ENCODE assay signal across 2 cellular contexts in the genomic region with DNA sequence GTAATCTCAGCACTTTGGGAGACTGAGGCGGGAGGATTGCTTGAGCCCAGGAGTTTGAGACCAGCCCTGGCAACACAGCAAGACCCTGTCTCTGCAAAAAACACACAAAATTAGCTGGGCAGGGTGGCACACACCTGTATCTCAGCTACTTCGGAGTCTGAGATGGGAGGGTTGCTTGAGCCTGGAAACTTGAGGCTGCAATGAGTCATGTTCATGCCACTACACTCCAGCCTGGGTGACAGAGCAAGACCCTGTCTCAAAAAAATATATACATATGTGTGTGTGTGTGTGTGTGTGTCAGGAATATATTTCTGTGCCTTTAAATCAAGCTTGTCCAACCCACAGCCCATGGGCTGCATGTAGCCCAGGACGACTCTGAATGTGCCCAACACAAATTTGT.
TF ChIP-seq lines count a peak whose summit lies in the region.

No MANE protein-coding gene starts in this region.

TF ChIP-seq in SK-N-SH, 30 proteins besides CTCF, POLR2A, EP300 and RAD21:
- TF ChIP-seq, protein P1, sequence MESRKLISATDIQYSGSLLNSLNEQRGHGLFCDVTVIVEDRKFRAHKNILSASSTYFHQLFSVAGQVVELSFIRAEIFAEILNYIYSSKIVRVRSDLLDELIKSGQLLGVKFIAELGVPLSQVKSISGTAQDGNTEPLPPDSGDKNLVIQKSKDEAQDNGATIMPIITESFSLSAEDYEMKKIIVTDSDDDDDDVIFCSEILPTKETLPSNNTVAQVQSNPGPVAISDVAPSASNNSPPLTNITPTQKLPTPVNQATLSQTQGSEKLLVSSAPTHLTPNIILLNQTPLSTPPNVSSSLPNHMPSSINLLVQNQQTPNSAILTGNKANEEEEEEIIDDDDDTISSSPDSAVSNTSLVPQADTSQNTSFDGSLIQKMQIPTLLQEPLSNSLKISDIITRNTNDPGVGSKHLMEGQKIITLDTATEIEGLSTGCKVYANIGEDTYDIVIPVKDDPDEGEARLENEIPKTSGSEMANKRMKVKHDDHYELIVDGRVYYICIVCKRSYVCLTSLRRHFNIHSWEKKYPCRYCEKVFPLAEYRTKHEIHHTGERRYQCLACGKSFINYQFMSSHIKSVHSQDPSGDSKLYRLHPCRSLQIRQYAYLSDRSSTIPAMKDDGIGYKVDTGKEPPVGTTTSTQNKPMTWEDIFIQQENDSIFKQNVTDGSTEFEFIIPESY (IDR thresholded peaks at IDR 0.05; ENCODE audit: borderline replicate concordance, low read depth): no peak
- no peak for TF ChIP-seq FOSL2 (IDR thresholded peaks at IDR 0.05; ENCODE audit: borderline replicate concordance, low read depth)
- TF ChIP-seq FOXJ3 (CRISPR knock-in tag; IDR thresholded peaks at IDR 0.05): no peak
- no peak for TF ChIP-seq TAF1 (IDR thresholded peaks at IDR 0.05; ENCODE audit: borderline replicate concordance, low read depth, low read length)
- no peak for TF ChIP-seq TEAD4 (IDR thresholded peaks at IDR 0.05; ENCODE audit: borderline replicate concordance, insufficient read depth)

TF ChIP-seq in K562, 482 proteins besides CTCF, POLR2A, EP300 and RAD21:
- TF ChIP-seq, protein P2, sequence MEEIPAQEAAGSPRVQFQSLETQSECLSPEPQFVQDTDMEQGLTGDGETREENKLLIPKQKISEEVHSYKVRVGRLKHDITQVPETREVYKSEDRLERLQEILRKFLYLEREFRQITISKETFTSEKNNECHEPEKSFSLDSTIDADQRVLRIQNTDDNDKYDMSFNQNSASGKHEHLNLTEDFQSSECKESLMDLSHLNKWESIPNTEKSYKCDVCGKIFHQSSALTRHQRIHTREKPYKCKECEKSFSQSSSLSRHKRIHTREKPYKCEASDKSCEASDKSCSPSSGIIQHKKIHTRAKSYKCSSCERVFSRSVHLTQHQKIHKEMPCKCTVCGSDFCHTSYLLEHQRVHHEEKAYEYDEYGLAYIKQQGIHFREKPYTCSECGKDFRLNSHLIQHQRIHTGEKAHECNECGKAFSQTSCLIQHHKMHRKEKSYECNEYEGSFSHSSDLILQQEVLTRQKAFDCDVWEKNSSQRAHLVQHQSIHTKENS (CRISPR knock-in tag; IDR thresholded peaks at IDR 0.05): no peak
- TF ChIP-seq, protein P3, sequence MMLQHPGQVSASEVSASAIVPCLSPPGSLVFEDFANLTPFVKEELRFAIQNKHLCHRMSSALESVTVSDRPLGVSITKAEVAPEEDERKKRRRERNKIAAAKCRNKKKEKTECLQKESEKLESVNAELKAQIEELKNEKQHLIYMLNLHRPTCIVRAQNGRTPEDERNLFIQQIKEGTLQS (IDR thresholded peaks at IDR 0.05): 0 out of 2 replicates have a peak, but pooled peaks have one; percentile 12
- TF ChIP-seq, protein P3 (CRISPR knock-in tag; conservative IDR thresholded peaks at IDR 0.05): no peak
